ENCODE assay signal across 9 cellular contexts in genomic region chr12:19967486-19967885, GRCh38.
DNase-seq lines count a peak whose midpoint lies in the region; ATAC-seq, FAIRE-seq and TF ChIP-seq lines count a peak whose summit lies in the region.
"Had no signal": no experiment of that assay in that cellular context is flagged by ENCODE, and none has a peak within 500 bp of the region (broad histone marks: within the 10 kb centered on the region; RNA-seq: fewer than 3 reads in every experiment).

No MANE protein-coding gene starts in this region.

- no peaks in the 10 kb centered on the region for H4K20me1 ChIP-seq in H1 (replicated peaks in 1 of 2; ENCODE audit: control insufficient read depth in 1 of 2, insufficient read depth in 2 of 2, low read length in 2 of 2)
- H4K20me1 ChIP-seq in neural progenitor cell (ENCODE audit: low read depth): no peaks in the 10 kb centered on the region

- no peak overlapping the region for H2BK120ac ChIP-seq in H1 (replicated peaks; ENCODE audit: low read depth, low read length)

- H3K27ac ChIP-seq in H1 (ENCODE audit: low read depth, low read length) (no peak overlapping the region), neural progenitor cell (no peak overlapping the region)
- H3K27ac ChIP-seq in CD8-positive, alpha-beta T cell (ENCODE audit: low read depth, low read length): no peak overlapping the region

- H3K9me3 Mint-ChIP-seq in neural progenitor cell: no peaks in the 10 kb centered on the region
- no peaks in the 10 kb centered on the region for H3K9me3 Mint-ChIP-seq in CD8-positive, alpha-beta T cell

- H3K27ac Mint-ChIP-seq in neural progenitor cell: peak overlapping the region; percentile 88
- H3K27ac Mint-ChIP-seq in CD8-positive, alpha-beta T cell: no peak overlapping the region
- H3K27ac Mint-ChIP-seq: activated B cell treated with CpG ODN at 0.5 μM for 24 hours had no signal

- no peak for TF ChIP-seq EP300 in H1 (IDR thresholded peaks at IDR 0.05; ENCODE audit: borderline replicate concordance in 1 of 2, low read depth in 2 of 2, low read length in 2 of 2)

- H3K4me1 ChIP-seq in H1 (replicated peaks in 1 of 4; ENCODE audit: control insufficient read depth in 3 of 4, insufficient read depth in 4 of 4, low read length in 3 of 4) (peaks cover 0 to 7% (median 4%) of the 10 kb centered on the region in 4 experiments; a peak in 3 of 7 replicates), neural progenitor cell (peaks cover 15% of the 10 kb centered on the region)
- H3K4me1 ChIP-seq in CD8-positive, alpha-beta T cell (ENCODE audit: insufficient read depth, low read length): no peaks in the 10 kb centered on the region

- no peak overlapping the region for H4K8ac ChIP-seq in H1 (ENCODE audit: extremely low read depth, insufficient read depth, low read length)

- no peak for FAIRE-seq in H1 (lab: Jason Lieb, UNC)

- no peak overlapping the region for H3K4me3 ChIP-seq in H1 (ENCODE audit: extremely low read depth in 1 of 4, insufficient read depth in 2 of 4, low read depth in 3 of 4, low read length in 4 of 4)
- H3K4me3 ChIP-seq in neural progenitor cell: no peak overlapping the region
- no peak overlapping the region for H3K4me3 ChIP-seq in CD8-positive, alpha-beta T cell (ENCODE audit: low read depth, low read length)

- no peak for ATAC-seq in CD8-positive, alpha-beta T cell

- no peaks in the 10 kb centered on the region for H3F3A ChIP-seq in neural progenitor cell (ENCODE audit: low read depth)

- no peaks in the 10 kb centered on the region for H3K79me1 ChIP-seq in H1 (ENCODE audit: low read depth, low read length)

- no peak overlapping the region for H3K4ac ChIP-seq in H1 (replicated peaks; ENCODE audit: insufficient read length, low read depth, low read length)

- CTCF ChIA-PET in H1 (lab: Charles Lee; ENCODE audit: partially characterized antibody): no interaction called here
- CTCF ChIA-PET in CD8-positive, alpha-beta T cell (lab: Charles Lee): no interaction called here

- H2AK5ac ChIP-seq in H1 (ENCODE audit: low read depth, low read length): no peak overlapping the region

- POLR2A ChIA-PET in H1 (lab: Charles Lee; ENCODE audit: partially characterized antibody): no interaction called here
- POLR2A ChIA-PET in CD8-positive, alpha-beta T cell (lab: Charles Lee): no interaction called here

- no peaks in the 10 kb centered on the region for H3K23me2 ChIP-seq in H1 (ENCODE audit: low read depth, low read length)

- H2AFZ ChIP-seq in H1 (ENCODE audit: low read length) (0 out of 2 replicates have a peak overlapping the region, but pooled peaks have one; percentile 35), neural progenitor cell (replicated peaks) (peak overlapping the region; percentile 36)

- H2BK5ac ChIP-seq in H1 (ENCODE audit: low read depth, low read length): no peak overlapping the region

- H4K91ac ChIP-seq in H1 (replicated peaks; ENCODE audit: insufficient read length, low read length): no peak overlapping the region

- no peaks in the 10 kb centered on the region for H3K27me3 Mint-ChIP-seq in neural progenitor cell (ENCODE audit: insufficient read depth, low read depth)
- H3K27me3 Mint-ChIP-seq in CD8-positive, alpha-beta T cell (ENCODE audit: low read depth): no peaks in the 10 kb centered on the region
- H3K27me3 Mint-ChIP-seq: activated B cell treated with CpG ODN at 0.5 μM for 24 hours had no signal

- H3K18ac ChIP-seq in H1 (ENCODE audit: extremely low read depth, low read length): no peak overlapping the region

- no peak overlapping the region for H3K56ac ChIP-seq in H1 (replicated peaks; ENCODE audit: insufficient read length, low read depth, low read length)

- no peak overlapping the region for H3K4me2 ChIP-seq in H1 (ENCODE audit: insufficient read depth in 1 of 2, low read depth in 2 of 2, low read length in 2 of 2)
- H3K4me2 ChIP-seq in neural progenitor cell: no peak overlapping the region

- no peaks in the 10 kb centered on the region for H3K79me2 ChIP-seq in H1 (ENCODE audit: control insufficient read depth in 1 of 2, insufficient read depth in 2 of 2, low read length in 2 of 2)
- no peaks in the 10 kb centered on the region for H3K79me2 ChIP-seq in neural progenitor cell (ENCODE audit: low read depth)

- H3K27me3 ChIP-seq in H1 (replicated peaks in 1 of 4; ENCODE audit: control insufficient read depth in 3 of 4, extremely low read depth in 1 of 4, insufficient read depth in 3 of 4, low read length in 3 of 4): no peaks in the 10 kb centered on the region
- H3K27me3 ChIP-seq in neural progenitor cell: no peaks in the 10 kb centered on the region
- no peaks in the 10 kb centered on the region for H3K27me3 ChIP-seq in CD8-positive, alpha-beta T cell (ENCODE audit: insufficient read depth, low read length)

- no peak overlapping the region for H3K23ac ChIP-seq in H1 (ENCODE audit: insufficient read length)

- TF ChIP-seq RAD21 in H1 (IDR thresholded peaks at IDR 0.05 in 1 of 2, conservative IDR thresholded peaks at IDR 0.05 in 1 of 2; ENCODE audit: low read depth in 2 of 2, low read length in 2 of 2): no peak

- H4K5ac ChIP-seq in H1 (ENCODE audit: insufficient read length, low read depth, low read length): no peak overlapping the region

- H3K14ac ChIP-seq in H1 (ENCODE audit: insufficient read length): no peak overlapping the region

- no peak overlapping the region for H2BK15ac ChIP-seq in H1 (ENCODE audit: low read length)

- peak overlapping the region; percentile 52 for H3K4me3 Mint-ChIP-seq in neural progenitor cell
- H3K4me3 Mint-ChIP-seq in CD8-positive, alpha-beta T cell: no peak overlapping the region
- H3K4me3 Mint-ChIP-seq: activated B cell treated with CpG ODN at 0.5 μM for 24 hours had no signal

- H3K36me3 ChIP-seq in H1 (ENCODE audit: control insufficient read depth in 2 of 4, insufficient read depth in 4 of 4, low read length in 3 of 4) (no peaks in the 10 kb centered on the region), neural progenitor cell (no peaks in the 10 kb centered on the region)
- H3K36me3 ChIP-seq in CD8-positive, alpha-beta T cell (ENCODE audit: insufficient read depth, low read length): no peaks in the 10 kb centered on the region

- DNase-seq in DMS53 treated with DMSO at 0.1 percent for 48 hours (lab: John Stamatoyannopoulos, UW; ENCODE audit: unreplicated experiment) (peak; percentile 94), NCI-H345 treated with DMSO at 0.1 percent for 48 hours (lab: John Stamatoyannopoulos, UW; ENCODE audit: unreplicated experiment) (peak; percentile 39), H1 (ENCODE audit: low read depth in 1 of 2, low spot score in 2 of 2) (no peak), neural progenitor cell (ENCODE audit: low spot score) (no peak), T-helper 9 cell (no peak), NCI-H2171 treated with DMSO at 0.1 percent for 48 hours (lab: John Stamatoyannopoulos, UW) (no peak), activated gamma-delta T cell (lab: John Stamatoyannopoulos, UW) (no peak)
- no peak for DNase-seq in CD8-positive, alpha-beta T cell
- DNase-seq: activated B cell treated with CpG ODN at 0.5 μM for 24 hours had no signal

- H3K4me1 Mint-ChIP-seq in neural progenitor cell: peaks cover 45% of the 10 kb centered on the region
- no peaks in the 10 kb centered on the region for H3K4me1 Mint-ChIP-seq in CD8-positive, alpha-beta T cell (ENCODE audit: low read depth)
- H3K4me1 Mint-ChIP-seq: activated B cell treated with CpG ODN at 0.5 μM for 24 hours had no signal

- H3K9ac ChIP-seq in H1 (replicated peaks in 1 of 4; ENCODE audit: extremely low read depth in 1 of 4, low read depth in 3 of 4, low read length in 3 of 4): no peak overlapping the region
- no peak overlapping the region for H3K9ac ChIP-seq in neural progenitor cell

- intact Hi-C loops in CD8-positive, alpha-beta T cell (cut with DNase I, micrococcal nuclease): no loop called here

- 79% methylated on average over 2 of the region's 2 CpGs; no CpG with 5 or more reads in 1 of the 2 experiments for WGBS in H1 (ENCODE audit: extremely low coverage in 1 of 2, insufficient coverage in 1 of 2, insufficient read length in 1 of 2, insufficient replicate concordance in 2 of 2, low coverage in 1 of 2, low lambda C conversion rate in 2 of 2, missing lambda C conversion rate in 1 of 2), 2 experiments

- H3K9me3 ChIP-seq in H1 (ENCODE audit: insufficient read depth in 2 of 2, low read depth in 1 of 2, low read length in 1 of 2) (no peaks in the 10 kb centered on the region), neural progenitor cell (ENCODE audit: low read depth) (no peaks in the 10 kb centered on the region)
- H3K9me3 ChIP-seq in CD8-positive, alpha-beta T cell (ENCODE audit: low read length): no peaks in the 10 kb centered on the region

- no peak overlapping the region for H2BK12ac ChIP-seq in H1 (ENCODE audit: low read depth, low read length)

- H2BK20ac ChIP-seq in H1 (ENCODE audit: low read length): no peak overlapping the region

- no peaks in the 10 kb centered on the region for H3K36me3 Mint-ChIP-seq in neural progenitor cell
- no peaks in the 10 kb centered on the region for H3K36me3 Mint-ChIP-seq in CD8-positive, alpha-beta T cell

- TF ChIP-seq CTCF in H1 (IDR thresholded peaks at IDR 0.05; ENCODE audit: control extremely low read depth in 1 of 3, insufficient read depth in 1 of 3, low read depth in 1 of 3, low read length in 3 of 3): no peak
- TF ChIP-seq CTCF in neural progenitor cell (IDR thresholded peaks at IDR 0.05): no peak
- TF ChIP-seq CTCF in CD8-positive, alpha-beta T cell (IDR thresholded peaks at IDR 0.05): no peak

- no peak for TF ChIP-seq POLR2A in H1 (IDR thresholded peaks at IDR 0.05; ENCODE audit: control extremely low read depth in 1 of 2, low read depth in 2 of 2, low read length in 2 of 2)

TF ChIP-seq in H1, 55 proteins besides CTCF, POLR2A, EP300 and RAD21:
- no peak for TF ChIP-seq TEAD4 (IDR thresholded peaks at IDR 0.05; ENCODE audit: low read depth, low read length)
- TF ChIP-seq ASH2L (IDR thresholded peaks at IDR 0.05; ENCODE audit: low read length): no peak
- TF ChIP-seq SIN3A (conservative IDR thresholded peaks at IDR 0.05 in 1 of 2, IDR thresholded peaks at IDR 0.05 in 1 of 2; ENCODE audit: low read depth in 1 of 2, low read length in 2 of 2): no peak
- no peak for TF ChIP-seq USF2 (IDR thresholded peaks at IDR 0.05; ENCODE audit: low read length)
TF ChIP-seq in H1: peak in this region for 0.

Comparison
In these comparisons a context has a peak if more than half of its experiments do, and no peak if none do; other contexts are left out.
1. DNase-seq: peak in DMS53 treated with DMSO at 0.1 percent for 48 hours (single experiment) and NCI-H345 treated with DMSO at 0.1 percent for 48 hours (single experiment); none in H1 (0 of 2), neural progenitor cell (single experiment), T-helper 9 cell (single experiment), NCI-H2171 treated with DMSO at 0.1 percent for 48 hours (single experiment), CD8-positive, alpha-beta T cell (0 of 7) and activated gamma-delta T cell (single experiment).